Comparison of ENCODE assay signal across 8 cellular contexts in genomic region chr1:3898994-3899775, GRCh38. TPM values are rescaled to one million over a fixed set of nuclear protein-coding genes. Genes with fewer than 3 reads are reported as not detected.
A peak's percentile ranks its signal among the peaks of the same experiment; 100 is the strongest.
DNase-seq lines count a peak whose midpoint lies in the region; ATAC-seq and TF ChIP-seq lines count a peak whose summit lies in the region.

No MANE protein-coding gene starts in this region.

- H3K9me3 ChIP-seq in gastrocnemius medialis: no peaks in the 10 kb centered on the region

- no peak for DNase-seq in activated naive CD4-positive, alpha-beta T cell treated with anti-CD3 and anti-CD28 coated beads, Interleukin-2, amount 50 U/mL, for 16 hours
- DNase-seq in T-cell (no peak), fibroblast of the aortic adventitia (ENCODE audit: low read depth) (no peak), gastrocnemius medialis (peak in 1 of 2 donors; percentile 19), NCI-H146 (lab: John Stamatoyannopoulos, UW) (no peak), amygdala (lab: John Stamatoyannopoulos, UW) (no peak)

- H3K36me3 ChIP-seq in gastrocnemius medialis: no peaks in the 10 kb centered on the region

- H3K4me1 ChIP-seq in gastrocnemius medialis: peaks cover 8 to 9% of the 10 kb centered on the region in 2 donors

- ATAC-seq in T-cell (replicated peaks in 1 of 4): no peak
- ATAC-seq in gastrocnemius medialis: no peak
- no peak for ATAC-seq in GM18909 (IDR thresholded peaks at IDR 0.05; ENCODE audit: poor library complexity, unreplicated experiment)

- peak overlapping the region; percentile 93 for H3K4me3 ChIP-seq in fibroblast of the aortic adventitia (ENCODE audit: low read depth, low read length)
- peak overlapping the region; percentile 91 to 99 (median 96) for H3K4me3 ChIP-seq in gastrocnemius medialis

- CTCF ChIA-PET in T-cell (lab: Charles Lee): interaction anchor here in 1 of 2 donors (1.0 to 1.5 kb wide), 2 partner anchors 8 to 41 kb away, joined by 3 to 4 read pairs; partner anchors contain the start of gene DFFB

- H3K36me3 Mint-ChIP-seq in activated naive CD4-positive, alpha-beta T cell treated with anti-CD3 and anti-CD28 coated beads, Interleukin-2, amount 50 U/mL, for 24 hours: peaks cover 15% of the 10 kb centered on the region
- peaks cover 29% of the 10 kb centered on the region for H3K36me3 Mint-ChIP-seq in T-cell

- intact Hi-C loops in gastrocnemius medialis (cut with DNase I; ENCODE audit: low total_unique reads): no loop called here

- H3K27me3 Mint-ChIP-seq in activated naive CD4-positive, alpha-beta T cell treated with anti-CD3 and anti-CD28 coated beads, Interleukin-2, amount 50 U/mL, for 24 hours: no peaks in the 10 kb centered on the region
- H3K27me3 Mint-ChIP-seq in T-cell: no peaks in the 10 kb centered on the region

- in situ Hi-C loops in gastrocnemius medialis (cut with MboI; ENCODE audit: low sequenced_read_pairs in 4 of 4): loop anchor here in 1 of 4 donors (25.0 kb wide), 1 partner anchor 112 kb away; the partner anchor contains the start of gene LRRC47

- peak overlapping the region; percentile 97 to 99 (median 98) for H3K27ac ChIP-seq in gastrocnemius medialis

- H3K27me3 ChIP-seq in gastrocnemius medialis: no peaks in the 10 kb centered on the region

- H3K9me3 Mint-ChIP-seq in activated naive CD4-positive, alpha-beta T cell treated with anti-CD3 and anti-CD28 coated beads, Interleukin-2, amount 50 U/mL, for 24 hours: peaks cover 12% of the 10 kb centered on the region
- peaks cover 4 to 9% (median 7%) of the 10 kb centered on the region in 3 donors for H3K9me3 Mint-ChIP-seq in T-cell

- no peak for TF ChIP-seq POLR2A in gastrocnemius medialis (IDR thresholded peaks at IDR 0.05)

- POLR2A ChIA-PET in T-cell (lab: Charles Lee): interaction anchor here in 1 of 2 donors (0.5 kb wide), 1 partner anchor 44 kb away, joined by 3 read pairs; no protein-coding TSS in a partner anchor

- peak overlapping the region; percentile 94 for H3K27ac Mint-ChIP-seq in activated naive CD4-positive, alpha-beta T cell treated with anti-CD3 and anti-CD28 coated beads, Interleukin-2, amount 50 U/mL, for 24 hours
- H3K27ac Mint-ChIP-seq in T-cell: peak overlapping the region; percentile 86 to 91

- H3K4me1 Mint-ChIP-seq in activated naive CD4-positive, alpha-beta T cell treated with anti-CD3 and anti-CD28 coated beads, Interleukin-2, amount 50 U/mL, for 24 hours: peaks cover 45% of the 10 kb centered on the region
- H3K4me1 Mint-ChIP-seq in T-cell: peaks cover 52 to 55% (median 54%) of the 10 kb centered on the region in 3 donors

- H3K4me3 Mint-ChIP-seq in activated naive CD4-positive, alpha-beta T cell treated with anti-CD3 and anti-CD28 coated beads, Interleukin-2, amount 50 U/mL, for 24 hours: peak overlapping the region; percentile 96
- peak overlapping the region; percentile 86 to 92 (median 91) for H3K4me3 Mint-ChIP-seq in T-cell

- peak; percentile 28 for TF ChIP-seq CTCF in fibroblast of the aortic adventitia (IDR thresholded peaks at IDR 0.05; ENCODE audit: insufficient read depth, low read length)
- TF ChIP-seq CTCF in gastrocnemius medialis (IDR thresholded peaks at IDR 0.05 in 4 of 5, conservative IDR thresholded peaks at IDR 0.05 in 1 of 5): no peak

RNA-seq across cellular contexts. Expression of gene C1orf174, which starts 0.9 kb away (rescaled TPM):
- total RNA-seq in T-cell (10 to 100 TPM; 15.7 to 34.7 (median 33.4) TPM), fibroblast of the aortic adventitia (ENCODE audit: low replicate concordance) (13.5 and 35.3 TPM in 2 replicates), gastrocnemius medialis (10 to 100 TPM; 10.1 to 28.5 (median 13.5) TPM)

RNA-seq across cellular contexts. Expression of gene DFFB, which starts 41.9 kb away (rescaled TPM):
- total RNA-seq in T-cell (10 to 100 TPM; 14.9 to 24.1 (median 18.5) TPM), fibroblast of the aortic adventitia (ENCODE audit: low replicate concordance) (3.6 and 7.8 TPM in 2 replicates), gastrocnemius medialis (1 to 10 TPM; 1.3 to 3.6 (median 3.1) TPM)

RNA-seq across cellular contexts. Expression of gene CEP104, which starts 42.2 kb away (rescaled TPM):
- total RNA-seq in T-cell (10 to 100 TPM; 39.9 to 64.7 (median 58.5) TPM), fibroblast of the aortic adventitia (ENCODE audit: low replicate concordance) (16.9 and 24.9 TPM in 2 replicates), gastrocnemius medialis (10 to 100 TPM; 16.6 to 39.0 (median 21.9) TPM)
